14 cellular contexts compared by ENCODE assay signal in the genomic region with DNA sequence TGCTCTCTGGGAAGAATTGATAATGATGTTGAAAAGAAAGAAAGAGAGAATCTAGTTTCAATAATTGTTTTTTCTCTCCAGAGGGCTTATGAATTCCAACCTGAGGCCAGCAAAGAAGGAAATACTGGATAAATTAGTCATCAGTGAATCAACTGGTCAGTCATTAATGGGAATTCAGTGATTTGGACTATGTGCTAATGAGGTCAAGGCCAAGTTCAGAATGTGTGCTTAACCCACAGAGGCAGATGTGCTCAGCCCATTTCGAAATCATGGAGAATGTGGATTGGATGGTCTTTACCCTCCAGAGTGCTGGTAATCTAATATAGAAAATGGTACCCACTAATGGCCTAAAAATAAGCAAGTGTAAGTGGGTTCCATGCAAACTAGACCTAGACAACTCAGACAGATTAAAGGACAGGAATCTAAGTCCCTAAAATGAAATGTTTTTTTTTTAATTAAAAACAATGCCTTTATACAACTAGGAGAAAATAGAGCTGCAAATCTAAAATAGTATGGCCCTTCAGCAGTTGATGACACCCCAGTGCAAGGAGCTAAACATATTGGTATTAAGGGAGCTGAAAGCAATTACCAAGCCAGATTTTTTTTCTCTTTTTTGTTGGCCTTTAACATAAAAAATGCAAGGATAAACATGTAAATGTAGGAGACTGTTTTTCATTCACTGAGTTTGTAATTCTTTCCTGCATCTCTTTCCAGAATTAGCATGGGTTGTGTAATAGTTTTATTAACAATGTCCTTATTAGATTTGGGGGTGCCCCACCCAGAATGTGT.
DNase-seq lines count a peak whose midpoint lies in the region; ATAC-seq and TF ChIP-seq lines count a peak whose summit lies in the region.
"Had no signal": no experiment of that assay in that cellular context is flagged by ENCODE, and none has a peak within 500 bp of the region (broad histone marks: within the 10 kb centered on the region; RNA-seq: fewer than 3 reads in every experiment).

No MANE protein-coding gene starts in this region.

- TF ChIP-seq CTCF in PC-3 (conservative IDR thresholded peaks at IDR 0.05; ENCODE audit: low read depth, low read length) (no peak), epithelial cell of proximal tubule (conservative IDR thresholded peaks at IDR 0.05; ENCODE audit: low read depth, low read length) (no peak)

- H3K4me3 ChIP-seq in PC-3 (ENCODE audit: low read length) (no peak overlapping the region), epithelial cell of proximal tubule (ENCODE audit: low read depth, low read length) (no peak overlapping the region)
- H3K4me3 ChIP-seq: esophagus muscularis mucosa, thoracic aorta had no signal

- no peaks in the 10 kb centered on the region for H3K9me3 ChIP-seq in PC-3 (ENCODE audit: low read length)
- H3K9me3 ChIP-seq: thoracic aorta had no signal

- DNase-seq in GM03348 (ENCODE audit: low spot score) (peak; percentile 71), PC-3 (peak; percentile 60), epithelial cell of proximal tubule (ENCODE audit: low read depth) (peak; percentile 96), pulmonary artery endothelial cell (ENCODE audit: low read depth, low spot score) (peak; percentile 19), NCI-H748 (lab: John Stamatoyannopoulos, UW; ENCODE audit: unreplicated experiment) (no peak), NCI-H1694 treated with DMSO at 0.1 percent for 48 hours (lab: John Stamatoyannopoulos, UW) (no peak), inferior parietal cortex (ENCODE audit: extremely low spot score) (no peak)
- DNase-seq: naive B cell, NCI-H1436, NCI-H774, right cardiac atrium had no signal

- no peaks in the 10 kb centered on the region for H4K20me1 ChIP-seq in PC-3 (ENCODE audit: low read length)

- no peaks in the 10 kb centered on the region for H3K27me3 ChIP-seq in PC-3 (ENCODE audit: low read length)
- H3K27me3 ChIP-seq: esophagus muscularis mucosa had no signal

- H3K9ac ChIP-seq in PC-3 (ENCODE audit: low read length), result no peak overlapping the region

- BruUV-seq in PC-3 (replicated peaks; lab: Mats Ljungman, UMichigan), result no TSS peak

- CTCF ChIA-PET in PC-3 (lab: Charles Lee), result no interaction called here

- intact Hi-C loops in PC-3 (cut with micrococcal nuclease), result no loop called here

- H3K79me2 ChIP-seq in PC-3 (ENCODE audit: low read length), result no peaks in the 10 kb centered on the region

- 0 out of 2 replicates have a peak overlapping the region, but pooled peaks have one; percentile 31 for H3K4me2 ChIP-seq in PC-3 (ENCODE audit: low read length)

- H2AFZ ChIP-seq in PC-3 (ENCODE audit: low read length), result no peak overlapping the region

- POLR2A ChIA-PET in PC-3 (lab: Charles Lee; ENCODE audit: unreplicated experiment), result no interaction called here

- peaks cover 9% of the 10 kb centered on the region for H3K4me1 ChIP-seq in PC-3 (ENCODE audit: insufficient read depth, low read length)
- H3K4me1 ChIP-seq: esophagus muscularis mucosa had no signal

- ATAC-seq in PC-3 (peak; percentile 37), GM21619 (IDR thresholded peaks at IDR 0.05; ENCODE audit: unreplicated experiment) (no peak)
- ATAC-seq: right cardiac atrium had no signal

- H3F3A ChIP-seq in PC-3 (ENCODE audit: low read length, unreplicated experiment), result no peaks in the 10 kb centered on the region

- H3K9me2 ChIP-seq in PC-3 (replicated peaks; ENCODE audit: low read length), result no peaks in the 10 kb centered on the region

- no peak overlapping the region for H3K27ac ChIP-seq in PC-3 (ENCODE audit: low read length)
- H3K27ac ChIP-seq: esophagus muscularis mucosa, thoracic aorta had no signal

- no peaks in the 10 kb centered on the region for H3K36me3 ChIP-seq in PC-3 (ENCODE audit: low read depth, low read length)
- H3K36me3 ChIP-seq: esophagus muscularis mucosa, thoracic aorta had no signal

Comparison
In these comparisons a context has a peak if more than half of its experiments do, and no peak if none do; other contexts are left out.
1. DNase-seq: peak in GM03348 (single experiment), PC-3 (single experiment), epithelial cell of proximal tubule (single experiment) and pulmonary artery endothelial cell (single experiment); none in NCI-H748 (single experiment), NCI-H1694 treated with DMSO at 0.1 percent for 48 hours (single experiment) and inferior parietal cortex (single experiment).